27 cellular contexts compared by ENCODE assay signal in genomic region chr9:109231593-109231992, GRCh38.
"Had no signal": no experiment of that assay in that cellular context is flagged by ENCODE, and none has a peak within 500 bp of the region (broad histone marks: within the 10 kb centered on the region; RNA-seq: fewer than 3 reads in every experiment).

No MANE protein-coding gene starts in this region.

- ATAC-seq: activated T-cell treated with anti-CD3 and anti-CD28 coated beads, Interleukin-2, amount 50 U/mL, for 4 hours; T-helper 17 cell; WTC11 had no signal

- H3K36me3 ChIP-seq: brain microvascular endothelial cell, MG63, Peyer's patch had no signal

- H3K4me3 ChIP-seq: MG63, Peyer's patch had no signal

- H3K9me3 Mint-ChIP-seq: activated naive CD4-positive, alpha-beta T cell treated with anti-CD3 and anti-CD28 coated beads for 36 hours; activated T-cell treated with anti-CD3 and anti-CD28 coated beads, Interleukin-2, amount 50 U/mL, for 4 hours; WTC11 had no signal

- H3K9ac ChIP-seq: KMS-11 had no signal

- H3K4me1 Mint-ChIP-seq: IgD-negative memory B cell, T-helper 17 cell, WTC11 had no signal

- H3K4me3 Mint-ChIP-seq: activated naive CD4-positive, alpha-beta T cell treated with anti-CD3 and anti-CD28 coated beads for 36 hours; activated naive CD8-positive, alpha-beta T cell; activated T-cell treated with anti-CD3 and anti-CD28 coated beads, Interleukin-2, amount 50 U/mL, for 4 hours; IgD-negative memory B cell; T-helper 17 cell; WTC11 had no signal

- H3K4me2 ChIP-seq: KMS-11 had no signal

- DNase-seq: activated CD4-positive, alpha-beta T cell treated with anti-CD3 and anti-CD28 coated beads for 48 hours; activated CD4-positive, alpha-beta T cell treated with anti-CD3 and anti-CD28 coated beads, Interleukin-2, amount 50 U/mL, for 48 hours; activated CD4-positive, CD25-positive, alpha-beta regulatory T cell treated with anti-CD3 and anti-CD28 coated beads, Interleukin-2, amount 50 U/mL, for 72 hours; activated CD8-positive, alpha-beta memory T cell treated with anti-CD3 and anti-CD28 coated beads for 24 hours; activated gamma-delta T cell; activated naive CD4-positive, alpha-beta T cell treated with anti-CD3 and anti-CD28 coated beads for 36 hours; activated T-cell treated with anti-CD3 and anti-CD28 coated beads, Interleukin-2, amount 50 U/mL, for 4 hours; amygdala; brain microvascular endothelial cell; MG63; MV-4-11; NCI-H1092 treated with DMSO at 0.1 percent for 48 hours; NCI-H1417 treated with DMSO at 0.1 percent for 48 hours; NCI-H1694; NCI-H2029 treated with DMSO at 0.1 percent for 48 hours; NCI-H510A treated with DMSO at 0.1 percent for 48 hours; NCI-H69; NK-92 treated with Interleukin-12 subunit alpha and Interleukin-12 subunit beta, amount 100 ng/mL, for 24 hours; OCI-M1; Peyer's patch; SIG-M5; T-helper 17 cell; T-helper 9 cell had no signal

- H3K27ac ChIP-seq: brain microvascular endothelial cell, KMS-11, Peyer's patch had no signal

- H3K27me3 ChIP-seq: brain microvascular endothelial cell had no signal

- H3K36me3 Mint-ChIP-seq: activated naive CD8-positive, alpha-beta T cell; IgD-negative memory B cell; WTC11 had no signal

- H3K27ac Mint-ChIP-seq: activated naive CD4-positive, alpha-beta T cell treated with anti-CD3 and anti-CD28 coated beads for 36 hours; activated naive CD8-positive, alpha-beta T cell; IgD-negative memory B cell; T-helper 17 cell; WTC11 had no signal

- H3K9me3 ChIP-seq: MG63, Peyer's patch had no signal

- H3K4me1 ChIP-seq: Peyer's patch had no signal
